ENCODE assay signal across 8 cellular contexts in genomic region chr17:8222630-8223355, GRCh38. TPM values are rescaled to one million over a fixed set of nuclear protein-coding genes. Genes with fewer than 3 reads are reported as not detected.
DNase-seq lines count a peak whose midpoint lies in the region; ATAC-seq, FAIRE-seq and TF ChIP-seq lines count a peak whose summit lies in the region.

No MANE protein-coding gene starts in this region.

- H3K27me3 Mint-ChIP-seq in central memory CD8-positive, alpha-beta T cell: peaks cover 32% of the 10 kb centered on the region

- no peak for TF ChIP-seq CTCF in A673 (conservative IDR thresholded peaks at IDR 0.05; ENCODE audit: low read depth, low read length)
- no peak for TF ChIP-seq CTCF in kidney (IDR thresholded peaks at IDR 0.05; ENCODE audit: borderline replicate concordance, extremely low read depth, insufficient read depth)

- H3K27ac ChIP-seq in A673 (ENCODE audit: low read depth, low read length, poor library complexity, severe bottlenecking): peak overlapping the region; percentile 95
- peak overlapping the region; percentile 95 to 98 for H3K27ac ChIP-seq in kidney (ENCODE audit: low read depth in 2 of 2, low read length in 2 of 2)

- intact Hi-C loops in A673 (cut with micrococcal nuclease; ENCODE audit: unreplicated experiment): loop anchor here (1.0 to 5.0 kb wide), 7 partner anchors 35 to 380 kb away; partner anchors contain the start of gene CHD3
- intact Hi-C loops in kidney (cut with DNase I): no loop called here

- CTCF ChIA-PET in A673 (lab: Charles Lee): interaction anchor here (0.6 kb wide), 1 partner anchor 114 kb away, joined by 8 read pairs; no protein-coding TSS in a partner anchor

- POLR2A ChIA-PET in A673 (lab: Charles Lee; ENCODE audit: low non-redundant PET): interaction anchor here (0.7 kb wide), 1 partner anchor 173 kb away, joined by 3 read pairs; no protein-coding TSS in a partner anchor

- H3K36me3 ChIP-seq in A673 (ENCODE audit: insufficient read depth, low read length, poor library complexity, severe bottlenecking): peaks cover 8% of the 10 kb centered on the region
- peaks cover 0 to 5% of the 10 kb centered on the region in 2 donors for H3K36me3 ChIP-seq in kidney (ENCODE audit: control insufficient read depth in 1 of 2, insufficient read depth in 2 of 2, low read length in 2 of 2)

- peaks cover 6% of the 10 kb centered on the region for H3K9me3 Mint-ChIP-seq in central memory CD8-positive, alpha-beta T cell

- BruUV-seq in A673 (replicated peaks; lab: Mats Ljungman, UMichigan): no TSS peak

- H3K9me3 ChIP-seq in A673 (ENCODE audit: low read depth, low read length, poor library complexity, severe bottlenecking) (no peaks in the 10 kb centered on the region), kidney (ENCODE audit: control insufficient read depth in 1 of 2, low read length in 2 of 2) (no peaks in the 10 kb centered on the region)

- H3K4me3 Mint-ChIP-seq in central memory CD8-positive, alpha-beta T cell: peak overlapping the region; percentile 97

- H3K4me3 ChIP-seq in A673 (ENCODE audit: low read depth, low read length, poor library complexity, severe bottlenecking): peak overlapping the region; percentile 85
- H3K4me3 ChIP-seq in kidney (ENCODE audit: low read length in 2 of 2): peak overlapping the region; percentile 79 to 90

- FAIRE-seq in kidney (lab: Jason Lieb, UNC): no peak

- peaks cover 79% of the 10 kb centered on the region for H3K4me1 Mint-ChIP-seq in central memory CD8-positive, alpha-beta T cell

- peak overlapping the region; percentile 96 to 99 for H3K9ac ChIP-seq in kidney (ENCODE audit: low read length in 2 of 2)

- H3K27ac Mint-ChIP-seq in central memory CD8-positive, alpha-beta T cell (ENCODE audit: low read depth): peak overlapping the region; percentile 100

- peaks cover 13% of the 10 kb centered on the region for H3K4me1 ChIP-seq in A673 (ENCODE audit: insufficient read depth, low read length, poor library complexity, severe bottlenecking)
- H3K4me1 ChIP-seq in kidney (ENCODE audit: control insufficient read depth in 1 of 2, insufficient read depth in 1 of 2, low read depth in 1 of 2, low read length in 2 of 2): peaks cover 5 to 13% of the 10 kb centered on the region in 2 donors

- no peaks in the 10 kb centered on the region for H3K27me3 ChIP-seq in A673 (replicated peaks; ENCODE audit: insufficient read depth, low read depth, low read length, poor library complexity)

- DNase-seq in A673 (ENCODE audit: low spot score) (peak; percentile 96), NCI-H2227 (lab: John Stamatoyannopoulos, UW; ENCODE audit: unreplicated experiment) (peak; percentile 85), kidney (peak; percentile 98)
- peak; percentile 82 for DNase-seq in activated CD4-positive, CD25-positive, alpha-beta regulatory T cell treated with anti-CD3 and anti-CD28 coated beads, Interleukin-2, amount 50 U/mL, for 16 hours (ENCODE audit: low read depth, low spot score)
- peak; percentile 88 to 96 for DNase-seq in central memory CD8-positive, alpha-beta T cell (ENCODE audit: low spot score in 2 of 2)
- DNase-seq in stimulated activated CD4-positive, alpha-beta T cell treated with anti-CD3 and anti-CD28 coated beads, Interleukin-12 subunit alpha, Interleukin-12 subunit beta, amount 100 ng/mL, for 48 hours (ENCODE audit: low read depth in 2 of 3, low spot score in 1 of 3): peak; percentile 86 to 91 (median 91)

- ATAC-seq in GM18861 (IDR thresholded peaks at IDR 0.05; ENCODE audit: unreplicated experiment) (peak; percentile 23), HG03097 (IDR thresholded peaks at IDR 0.05; ENCODE audit: low FRiP score, unreplicated experiment) (peak; percentile 33)
- peak; percentile 38 for ATAC-seq in central memory CD8-positive, alpha-beta T cell (replicated peaks; ENCODE audit: extremely low read depth, poor library complexity, severe bottlenecking)

- peaks cover 68% of the 10 kb centered on the region for H3K36me3 Mint-ChIP-seq in central memory CD8-positive, alpha-beta T cell (ENCODE audit: insufficient read depth)

RNA-seq across cellular contexts. Expression of gene AURKB, which starts 12.4 kb away (rescaled TPM):
- total RNA-seq in A673 (2021) (209 and 230 TPM in 2 replicates), kidney (2.8 TPM)
- polyA plus RNA-seq in kidney (ENCODE audit: insufficient read depth, low read depth, low replicate concordance): 0.43 TPM

RNA-seq across cellular contexts. Expression of gene CTC1, which starts 25.1 kb away (rescaled TPM):
- total RNA-seq in A673 (2021) (40.0 and 40.3 TPM in 2 replicates), kidney (57.2 TPM)
- polyA plus RNA-seq in kidney (ENCODE audit: insufficient read depth, low read depth, low replicate concordance): 12.2 TPM

RNA-seq across cellular contexts. Expression of gene PFAS, which starts 26.3 kb away (rescaled TPM):
- total RNA-seq in A673 (2021): 163 and 165 TPM in 2 replicates
- total RNA-seq in kidney: 49.5 TPM
- 7.6 TPM for polyA plus RNA-seq in kidney (ENCODE audit: insufficient read depth, low read depth, low replicate concordance)

RNA-seq across cellular contexts. Expression of gene BORCS6, which starts 32.8 kb away (rescaled TPM):
- total RNA-seq in A673 (2021): 3.7 TPM in 2 replicates
- 8.6 TPM for total RNA-seq in kidney
- 15.4 TPM for polyA plus RNA-seq in kidney (ENCODE audit: insufficient read depth, low read depth, low replicate concordance)

RNA-seq across cellular contexts. Expression of gene TMEM107, which starts 46.6 kb away (rescaled TPM):
- 19.4 and 25.3 TPM in 2 replicates for total RNA-seq in A673 (2021)
- total RNA-seq in kidney: 23.4 TPM
- 24.6 TPM for polyA plus RNA-seq in kidney (ENCODE audit: insufficient read depth, low read depth, low replicate concordance)

Comparison
In these comparisons a context has a peak if more than half of its experiments do, and no peak if none do; other contexts are left out.
1. Peak in every context shown above with its lines: DNase-seq, ATAC-seq, H3K4me3 ChIP-seq and H3K27ac ChIP-seq.
2. RNA of gene AURKB, which starts 12.4 kb away (total RNA-seq): 209 to 230 TPM in A673; 2.8 TPM in kidney (single experiment); every median in the first group is over 10 times any median in the second.